1 cellular context compared by ENCODE assay signal in genomic region chr15:47897525-47897924, GRCh38.
TF ChIP-seq lines count a peak whose summit lies in the region.

No MANE protein-coding gene starts in this region.

TF ChIP-seq in WTC11, 78 proteins besides CTCF, POLR2A, EP300 and RAD21 (continued from another document):
- TF ChIP-seq ZBTB43 (CRISPR knock-in tag; IDR thresholded peaks at IDR 0.05) = no peak
- no peak for TF ChIP-seq ZMAT4 (CRISPR knock-in tag; IDR thresholded peaks at IDR 0.05)
- TF ChIP-seq SMAD3 (CRISPR knock-in tag; IDR thresholded peaks at IDR 0.05; ENCODE audit: borderline replicate concordance) = no peak
- no peak for TF ChIP-seq MXD4 (CRISPR knock-in tag; IDR thresholded peaks at IDR 0.05; ENCODE audit: borderline replicate concordance)
- no peak for TF ChIP-seq CREB1 (CRISPR knock-in tag; IDR thresholded peaks at IDR 0.05)
- TF ChIP-seq FOXJ3 (CRISPR knock-in tag; IDR thresholded peaks at IDR 0.05; ENCODE audit: borderline replicate concordance) = no peak
- TF ChIP-seq JAZF1 (CRISPR knock-in tag; IDR thresholded peaks at IDR 0.05) = no peak
